ENCODE assay signal across 29 cellular contexts in the genomic region with DNA sequence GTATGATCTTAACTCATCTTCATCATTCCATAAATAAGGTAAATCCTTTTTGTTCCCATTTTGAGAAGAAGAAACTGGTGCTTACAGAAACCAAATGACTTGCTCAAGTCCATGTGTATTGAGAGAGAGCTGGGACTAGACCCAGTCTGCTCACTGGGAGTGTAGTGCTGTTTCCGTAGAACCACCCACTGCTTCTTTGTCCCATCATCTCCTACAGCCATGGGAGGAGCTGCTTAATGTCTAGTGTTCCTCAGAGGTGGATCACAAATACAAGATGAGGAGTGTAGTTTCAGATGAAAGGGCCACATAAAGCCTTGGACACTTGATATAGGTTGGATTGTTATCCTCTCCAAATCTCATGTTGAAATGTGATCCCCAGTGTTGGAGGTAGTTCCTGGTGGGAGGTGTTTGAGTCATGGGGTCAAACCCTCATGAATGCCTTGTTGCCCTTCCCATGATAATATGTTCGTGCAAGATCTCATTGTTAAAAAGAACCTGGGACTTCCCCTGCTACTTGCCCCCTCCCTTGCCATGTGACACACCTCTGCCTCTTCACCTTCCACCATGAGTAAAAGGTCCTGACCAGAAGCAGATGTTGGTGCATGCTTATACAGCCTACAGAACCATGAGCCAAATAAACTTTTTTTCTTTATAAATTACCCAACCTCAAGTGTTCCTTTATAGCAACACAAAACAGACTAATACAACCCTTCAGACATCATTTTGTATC.
DNase-seq lines count a peak whose midpoint lies in the region; ATAC-seq lines count a peak whose summit lies in the region.
"Had no signal": no experiment of that assay in that cellular context is flagged by ENCODE, and none has a peak within 500 bp of the region (broad histone marks: within the 10 kb centered on the region; RNA-seq: fewer than 3 reads in every experiment).

No MANE protein-coding gene starts in this region.

- no peaks in the 10 kb centered on the region for H3K9me3 Mint-ChIP-seq in activated T-cell treated with anti-CD3 and anti-CD28 coated beads, Interleukin-2, amount 50 U/mL, for 72 hours
- H3K9me3 Mint-ChIP-seq: activated CD4-positive, alpha-beta memory T cell treated with anti-CD3 and anti-CD28 coated beads, Interleukin-2, amount 10 ng/mL, durations not matched to agents 7 days and 5 days; dendritic cell treated with granulocyte-macrophage colony-stimulating factor and Interleukin-4, amounts not matched to agents 40 ng/mL and 50 ng/mL, for 4 days; memory B cell; neural progenitor cell; T-cell had no signal

- no peak overlapping the region for H3K4me3 Mint-ChIP-seq in activated T-cell treated with anti-CD3 and anti-CD28 coated beads, Interleukin-2, amount 50 U/mL, for 72 hours
- H3K4me3 Mint-ChIP-seq: activated CD4-positive, alpha-beta memory T cell treated with anti-CD3 and anti-CD28 coated beads, Interleukin-2, amount 10 ng/mL, durations not matched to agents 7 days and 5 days; dendritic cell treated with granulocyte-macrophage colony-stimulating factor and Interleukin-4, amounts not matched to agents 40 ng/mL and 50 ng/mL, for 4 days; immature natural killer cell; memory B cell; neural progenitor cell; T-cell had no signal

- no peaks in the 10 kb centered on the region for H3K27me3 Mint-ChIP-seq in activated T-cell treated with anti-CD3 and anti-CD28 coated beads, Interleukin-2, amount 50 U/mL, for 72 hours (ENCODE audit: low read depth)
- H3K27me3 Mint-ChIP-seq: dendritic cell treated with granulocyte-macrophage colony-stimulating factor and Interleukin-4, amounts not matched to agents 40 ng/mL and 50 ng/mL, for 4 days had no signal

- H3K36me3 Mint-ChIP-seq in activated T-cell treated with anti-CD3 and anti-CD28 coated beads, Interleukin-2, amount 50 U/mL, for 72 hours (ENCODE audit: insufficient read depth in 2 of 2): no peaks in the 10 kb centered on the region
- H3K36me3 Mint-ChIP-seq: immature natural killer cell, memory B cell, neural progenitor cell, T-cell had no signal

- peaks cover 25% of the 10 kb centered on the region for H3K4me1 Mint-ChIP-seq in activated T-cell treated with anti-CD3 and anti-CD28 coated beads, Interleukin-2, amount 50 U/mL, for 72 hours (ENCODE audit: low read depth)
- H3K4me1 Mint-ChIP-seq: activated CD4-positive, alpha-beta memory T cell treated with anti-CD3 and anti-CD28 coated beads, Interleukin-2, amount 10 ng/mL, durations not matched to agents 7 days and 5 days; immature natural killer cell; memory B cell; T-cell had no signal

- DNase-seq in activated T-cell treated with anti-CD3 and anti-CD28 coated beads, Interleukin-2, amount 50 U/mL, for 72 hours: no peak
- no peak for DNase-seq in activated T-cell treated with anti-CD3 and anti-CD28 coated beads, Interleukin-2, amount 50 U/mL, for 1 hour
- peak; percentile 12 for DNase-seq in NCI-H748 treated with DMSO at 0.1 percent for 48 hours (lab: John Stamatoyannopoulos, UW)
- no peak for DNase-seq in SKM-1 treated with dmso at 0.1 percent for 144 hours (lab: John Stamatoyannopoulos, UW; ENCODE audit: unreplicated experiment)
- no peak for DNase-seq in occipital lobe (lab: John Stamatoyannopoulos, UW)
- DNase-seq in AML-193 (lab: John Stamatoyannopoulos, UW): no peak
- DNase-seq: ACHN; activated CD4-positive, alpha-beta memory T cell treated with anti-CD3 and anti-CD28 coated beads, Interleukin-2, amount 10 ng/mL, durations not matched to agents 7 days and 5 days; activated CD4-positive, CD25-positive, alpha-beta regulatory T cell; activated gamma-delta T cell; activated T-cell treated with anti-CD3 and anti-CD28 coated beads for 4 hours; central memory CD4-positive, alpha-beta T cell; COR-L47; DND-41; esophagus squamous epithelium; gastrocnemius medialis; GOT3; hippocampal formation; immature natural killer cell; left colon; NCI-H1436; NCI-H526 treated with DMSO at 0.1 percent for 48 hours; right cardiac atrium; spleen; T-cell had no signal

- H3K27ac Mint-ChIP-seq in activated T-cell treated with anti-CD3 and anti-CD28 coated beads, Interleukin-2, amount 50 U/mL, for 72 hours: no peak overlapping the region
- H3K27ac Mint-ChIP-seq: activated CD4-positive, alpha-beta memory T cell treated with anti-CD3 and anti-CD28 coated beads, Interleukin-2, amount 10 ng/mL, durations not matched to agents 7 days and 5 days; dendritic cell treated with granulocyte-macrophage colony-stimulating factor and Interleukin-4, amounts not matched to agents 40 ng/mL and 50 ng/mL, for 4 days; immature natural killer cell; memory B cell; neural progenitor cell; T-cell had no signal

- ATAC-seq in activated T-cell treated with anti-CD3 and anti-CD28 coated beads, Interleukin-2, amount 50 U/mL, for 72 hours (replicated peaks in 1 of 2): peak; percentile 41 to 53
- peak; percentile 52 for ATAC-seq in HG02885 (IDR thresholded peaks at IDR 0.05; ENCODE audit: poor library complexity, unreplicated experiment)
- ATAC-seq: gastrocnemius medialis, left colon, right cardiac atrium, T-cell had no signal
